22 cellular contexts compared by ENCODE assay signal in the genomic region with DNA sequence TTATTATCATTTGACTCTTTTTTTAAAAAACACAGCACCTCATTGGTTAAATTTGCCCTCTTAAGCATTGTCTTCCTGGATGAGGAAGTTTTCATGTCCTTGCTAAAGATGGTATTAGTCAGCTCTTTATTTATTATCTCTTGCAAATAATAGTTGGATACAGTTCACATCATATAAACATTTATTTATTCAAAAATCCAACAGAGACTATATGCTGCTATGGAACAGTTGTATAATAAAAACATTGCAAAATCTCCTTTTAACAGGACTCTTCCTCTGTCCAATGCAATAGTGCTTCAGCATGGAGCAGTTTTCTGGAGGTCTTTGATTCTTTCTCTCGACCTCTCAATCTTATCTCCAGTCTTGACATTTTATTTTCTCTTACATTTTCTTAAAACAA. TPM values are rescaled to one million over a fixed set of nuclear protein-coding genes. Genes with fewer than 3 reads are reported as not detected.
"Had no signal": no experiment of that assay in that cellular context is flagged by ENCODE, and none has a peak within 500 bp of the region (broad histone marks: within the 10 kb centered on the region; RNA-seq: fewer than 3 reads in every experiment).

No MANE protein-coding gene starts in this region.

- H3K36me3 Mint-ChIP-seq: mesothelial cell of epicardium, naive B cell had no signal

- H3K36me3 ChIP-seq: esophagus muscularis mucosa, gastrocnemius medialis, heart right ventricle, left lung, lower lobe of right lung had no signal

- H3K4me1 Mint-ChIP-seq: mesothelial cell of epicardium, naive B cell had no signal

- ATAC-seq: gastrocnemius medialis, heart right ventricle, left cardiac atrium, left lung, left ventricle myocardium superior, lower lobe of right lung, mucosa of descending colon had no signal

- H3K27me3 ChIP-seq: dorsolateral prefrontal cortex, esophagus muscularis mucosa, gastrocnemius medialis, heart right ventricle, left lung had no signal

- H3K27ac ChIP-seq: coronary artery, dorsolateral prefrontal cortex, esophagus muscularis mucosa, gastrocnemius medialis, heart right ventricle, left lung, lower lobe of right lung had no signal

- DNase-seq: dermis blood vessel endothelial cell; dorsolateral prefrontal cortex; effector CD4-positive, alpha-beta T cell; effector memory CD4-positive, alpha-beta T cell; foreskin fibroblast; foreskin melanocyte; gastrocnemius medialis; glutamatergic neuron; head of caudate nucleus; heart right ventricle; hippocampal formation; left cardiac atrium; left lung; left ventricle myocardium superior; lower lobe of right lung; mesenchymal stem cell; mucosa of descending colon; naive B cell had no signal

- H3K9me3 ChIP-seq: gastrocnemius medialis, lower lobe of right lung, mucosa of descending colon had no signal

- H3K27ac Mint-ChIP-seq: mesothelial cell of epicardium, naive B cell had no signal

- H3K4me1 ChIP-seq: esophagus muscularis mucosa, gastrocnemius medialis, heart right ventricle, left lung, lower lobe of right lung had no signal

- H3K4me3 ChIP-seq: coronary artery, dorsolateral prefrontal cortex, esophagus muscularis mucosa, gastrocnemius medialis, heart right ventricle, left lung, lower lobe of right lung, mucosa of descending colon had no signal

- H3K4me3 Mint-ChIP-seq: mesothelial cell of epicardium, naive B cell had no signal

RNA-seq across cellular contexts. Expression of a gene that starts 49.5 kb away (rescaled TPM):
- polyA plus RNA-seq: keratinocyte had no signal
